ENCODE assay signal across 11 cellular contexts in the genomic region with DNA sequence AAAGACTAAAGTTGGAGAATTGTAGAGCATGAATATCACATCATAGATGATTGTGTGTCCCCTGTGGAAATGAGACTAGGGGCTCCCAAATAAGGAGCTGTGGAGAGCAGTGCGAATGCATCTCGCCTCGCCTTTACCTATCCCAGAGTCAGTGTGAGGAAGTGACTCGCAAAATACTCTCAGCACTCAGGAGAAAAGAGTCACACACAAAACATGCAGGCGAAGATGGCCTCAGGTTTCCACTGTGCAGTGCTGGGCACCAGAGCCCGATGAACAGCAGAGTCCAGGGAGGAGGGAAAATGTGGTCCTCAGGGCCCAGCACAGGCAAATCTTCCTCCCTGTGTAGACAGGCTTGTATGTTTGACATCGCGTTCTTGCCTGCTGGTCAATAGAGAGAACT.
DNase-seq lines count a peak whose midpoint lies in the region; TF ChIP-seq lines count a peak whose summit lies in the region.
"Had no signal": no experiment of that assay in that cellular context is flagged by ENCODE, and none has a peak within 500 bp of the region (broad histone marks: within the 10 kb centered on the region; RNA-seq: fewer than 3 reads in every experiment).

No MANE protein-coding gene starts in this region.

- intact Hi-C loops in esophagus squamous epithelium (cut with DNase I): no loop called here

- H3K9me3 ChIP-seq in SK-N-MC (ENCODE audit: low read depth, low read length): no peaks in the 10 kb centered on the region
- no peaks in the 10 kb centered on the region for H3K9me3 ChIP-seq in esophagus squamous epithelium
- H3K9me3 ChIP-seq in skeletal muscle tissue (ENCODE audit: control insufficient read depth in 3 of 3, low read length in 3 of 3): no peaks in the 10 kb centered on the region
- H3K9me3 ChIP-seq: A549 had no signal

- peaks cover 0 to 9% (median 0%) of the 10 kb centered on the region in 4 donors for H3K27me3 ChIP-seq in esophagus squamous epithelium
- peaks cover 0 to 8% (median 0%) of the 10 kb centered on the region in 3 donors for H3K27me3 ChIP-seq in skeletal muscle tissue (ENCODE audit: control insufficient read depth in 3 of 3, insufficient read depth in 3 of 3, low read length in 3 of 3)

- H3K4me3 Mint-ChIP-seq in activated CD4-positive, alpha-beta T cell treated with anti-CD3 and anti-CD28 coated beads, Interleukin-2, amount 10 ng/mL, durations not matched to agents 7 days and 5 days: no peak overlapping the region

- no peaks in the 10 kb centered on the region for H3K36me3 ChIP-seq in SK-N-MC (ENCODE audit: insufficient read depth, low read length)
- no peaks in the 10 kb centered on the region for H3K36me3 ChIP-seq in esophagus squamous epithelium
- H3K36me3 ChIP-seq in skeletal muscle tissue (ENCODE audit: control insufficient read depth in 3 of 3, insufficient read depth in 3 of 3, low read length in 3 of 3): no peaks in the 10 kb centered on the region

- CTCF ChIA-PET in activated CD4-positive, alpha-beta T cell treated with anti-CD3 and anti-CD28 coated beads, Interleukin-2, amount 10 ng/mL, durations not matched to agents 7 days and 5 days (lab: Charles Lee): no interaction called here

- H3K9me3 Mint-ChIP-seq in activated CD4-positive, alpha-beta T cell treated with anti-CD3 and anti-CD28 coated beads, Interleukin-2, amount 10 ng/mL, durations not matched to agents 7 days and 5 days: no peaks in the 10 kb centered on the region

- no peak for TF ChIP-seq CTCF in esophagus squamous epithelium (IDR thresholded peaks at IDR 0.05)

- H3K9ac ChIP-seq in SK-N-MC (ENCODE audit: insufficient read length): peak overlapping the region; percentile 71
- H3K9ac ChIP-seq in skeletal muscle tissue (ENCODE audit: low read depth in 1 of 3, low read length in 3 of 3): peak overlapping the region in 1 of 3 donors; percentile 5

- peak overlapping the region; percentile 97 for H3K27ac ChIP-seq in SK-N-MC
- H3K27ac ChIP-seq in esophagus squamous epithelium: peak overlapping the region; percentile 15 to 88 (median 74)
- H3K27ac ChIP-seq in skeletal muscle tissue (ENCODE audit: low read depth, low read length): peak overlapping the region; percentile 31
- H3K27ac ChIP-seq: A549 had no signal

- no peak for DNase-seq in activated CD4-positive, alpha-beta T cell treated with anti-CD3 and anti-CD28 coated beads, Interleukin-2, amount 10 ng/mL, durations not matched to agents 7 days and 5 days
- DNase-seq in activated CD4-positive, alpha-beta T cell treated with anti-CD3 and anti-CD28 coated beads for 4 hours: no peak
- DNase-seq in SK-N-MC (ENCODE audit: low read depth, low spot score) (no peak), esophagus squamous epithelium (lab: John Stamatoyannopoulos, UW) (no peak), DMS 273 treated with DMSO at 0.1 percent for 48 hours (lab: John Stamatoyannopoulos, UW) (no peak), HuH-7.5 (ENCODE audit: low spot score) (no peak), AG20443 (ENCODE audit: low spot score) (no peak)
- DNase-seq: NCI-H1092 treated with DMSO at 0.1 percent for 48 hours, retina had no signal

- 76 to 77% methylated on average over 8 of the region's 8 CpGs for WGBS in esophagus squamous epithelium, 2 donors

- peaks cover 2% of the 10 kb centered on the region for H3K36me3 Mint-ChIP-seq in activated CD4-positive, alpha-beta T cell treated with anti-CD3 and anti-CD28 coated beads, Interleukin-2, amount 10 ng/mL, durations not matched to agents 7 days and 5 days (ENCODE audit: low read depth)

- POLR2A ChIA-PET in activated CD4-positive, alpha-beta T cell treated with anti-CD3 and anti-CD28 coated beads, Interleukin-2, amount 10 ng/mL, durations not matched to agents 7 days and 5 days (lab: Charles Lee): no interaction called here

- no peak for TF ChIP-seq POLR2A in esophagus squamous epithelium (IDR thresholded peaks at IDR 0.05)

- H3K4me3 ChIP-seq in SK-N-MC: peak overlapping the region; percentile 73; the same call in 1 of the 2 replicates
- no peak overlapping the region for H3K4me3 ChIP-seq in esophagus squamous epithelium
- H3K4me3 ChIP-seq in skeletal muscle tissue (ENCODE audit: low read length in 3 of 3): no peak overlapping the region
- H3K4me3 ChIP-seq: A549 had no signal

- H3K4me1 Mint-ChIP-seq in activated CD4-positive, alpha-beta T cell treated with anti-CD3 and anti-CD28 coated beads, Interleukin-2, amount 10 ng/mL, durations not matched to agents 7 days and 5 days: peaks cover 29% of the 10 kb centered on the region

- peaks cover 51% of the 10 kb centered on the region for H3K27me3 Mint-ChIP-seq in activated CD4-positive, alpha-beta T cell treated with anti-CD3 and anti-CD28 coated beads, Interleukin-2, amount 10 ng/mL, durations not matched to agents 7 days and 5 days

- H3K27ac Mint-ChIP-seq in activated CD4-positive, alpha-beta T cell treated with anti-CD3 and anti-CD28 coated beads, Interleukin-2, amount 10 ng/mL, durations not matched to agents 7 days and 5 days: peak overlapping the region; percentile 95

- H3K4me1 ChIP-seq in esophagus squamous epithelium (peaks cover 0 to 22% (median 5%) of the 10 kb centered on the region in 3 donors), skeletal muscle tissue (ENCODE audit: control insufficient read depth in 3 of 3, insufficient read depth in 3 of 3, low read length in 3 of 3) (peaks cover 6 to 8% (median 7%) of the 10 kb centered on the region in 3 donors)
- H3K4me1 ChIP-seq: A549 had no signal

Comparison
In these comparisons a context has a peak if more than half of its experiments do, and no peak if none do; other contexts are left out.
1. H3K27ac ChIP-seq: peak in every context shown above with its lines; median percentile 97 in SK-N-MC; 74 in esophagus squamous epithelium; 31 in skeletal muscle tissue.